In genomic region chr6:154991207-154991606, GRCh38 we compare ENCODE assay signal across 27 cellular contexts.
"Had no signal": no experiment of that assay in that cellular context is flagged by ENCODE, and none has a peak within 500 bp of the region (broad histone marks: within the 10 kb centered on the region; RNA-seq: fewer than 3 reads in every experiment).

No MANE protein-coding gene starts in this region.

- H3K27me3 Mint-ChIP-seq: activated T-helper 17 cell treated with anti-CD3 and anti-CD28 coated beads, Interleukin-2, amount 50 U/mL, for 72 hours had no signal

- H3K36me3 Mint-ChIP-seq: activated naive CD8-positive, alpha-beta T cell treated with anti-CD3 and anti-CD28 coated beads for 36 hours had no signal

- H3K9me3 ChIP-seq: breast epithelium, colonic mucosa, esophagus squamous epithelium, heart left ventricle, pancreas, psoas muscle, stomach, transverse colon, uterus had no signal

- FAIRE-seq: astrocyte, endothelial cell of umbilical vein, pancreas, TTC549 had no signal

- H3K4me1 ChIP-seq: breast epithelium, colonic mucosa had no signal

- H3K27ac ChIP-seq: breast epithelium, colonic mucosa, dorsolateral prefrontal cortex, esophagus squamous epithelium, heart left ventricle, pancreas, psoas muscle, stomach, transverse colon, uterus, WERI-Rb-1 had no signal

- ATAC-seq: activated T-helper 17 cell treated with anti-CD3 and anti-CD28 coated beads, Interleukin-2, amount 50 U/mL, for 72 hours; effector memory CD8-positive, alpha-beta T cell; heart left ventricle; left colon; pancreas; psoas muscle; right cardiac atrium; stimulated activated memory B cell treated with anti-CD40 and anti-IgM and Interleukin-4, amounts not matched to agents 10 μg/mL and 1 μg/mL and 100 μg/mL, for 72 hours had no signal

- H3K36me3 ChIP-seq: breast epithelium, colonic mucosa, esophagus squamous epithelium, heart left ventricle, pancreas, transverse colon, uterus, WERI-Rb-1 had no signal

- DNase-seq: activated CD4-positive, alpha-beta T cell treated with anti-CD3 and anti-CD28 coated beads for 1 hour; activated naive CD8-positive, alpha-beta T cell treated with anti-CD3 and anti-CD28 coated beads for 36 hours; activated T-cell treated with anti-CD3 and anti-CD28 coated beads, Interleukin-2, amount 50 U/mL, for 1 hour; colonic mucosa; dorsolateral prefrontal cortex; effector memory CD8-positive, alpha-beta T cell; esophagus squamous epithelium; heart left ventricle; islet precursor cell; left colon; mesenchymal stem cell; pancreas; psoas muscle; right cardiac atrium; stimulated activated CD4-positive, alpha-beta T cell treated with anti-CD3 and anti-CD28 coated beads, Interleukin-2, amount 100 ng/mL, for 24 hours; stomach; transverse colon; uterus; WERI-Rb-1 had no signal

- H3K4me3 Mint-ChIP-seq: activated naive CD8-positive, alpha-beta T cell treated with anti-CD3 and anti-CD28 coated beads for 36 hours; activated T-helper 17 cell treated with anti-CD3 and anti-CD28 coated beads, Interleukin-2, amount 50 U/mL, for 72 hours; effector memory CD8-positive, alpha-beta T cell; stimulated activated memory B cell treated with anti-CD40 and anti-IgM and Interleukin-4, amounts not matched to agents 10 μg/mL and 1 μg/mL and 100 μg/mL, for 72 hours; T-helper 2 cell treated with Interferon-gamma antibody and Interleukin-4, amounts not matched to agents 5 μg/mL and 100 μg/mL, for 36 hours had no signal

- H3K9me3 Mint-ChIP-seq: activated T-helper 17 cell treated with anti-CD3 and anti-CD28 coated beads, Interleukin-2, amount 50 U/mL, for 72 hours; effector memory CD8-positive, alpha-beta T cell; nephron; T-helper 2 cell treated with Interferon-gamma antibody and Interleukin-4, amounts not matched to agents 5 μg/mL and 100 μg/mL, for 36 hours had no signal

- H3K27ac Mint-ChIP-seq: activated naive CD8-positive, alpha-beta T cell treated with anti-CD3 and anti-CD28 coated beads for 36 hours; activated T-helper 17 cell treated with anti-CD3 and anti-CD28 coated beads, Interleukin-2, amount 50 U/mL, for 72 hours; effector memory CD8-positive, alpha-beta T cell; nephron; stimulated activated memory B cell treated with anti-CD40 and anti-IgM and Interleukin-4, amounts not matched to agents 10 μg/mL and 1 μg/mL and 100 μg/mL, for 72 hours; T-helper 2 cell treated with Interferon-gamma antibody and Interleukin-4, amounts not matched to agents 5 μg/mL and 100 μg/mL, for 36 hours had no signal

- H3K4me3 ChIP-seq: breast epithelium, colonic mucosa, dorsolateral prefrontal cortex, esophagus squamous epithelium, heart left ventricle, pancreas, psoas muscle, stomach, transverse colon, uterus had no signal

- H3K4me1 Mint-ChIP-seq: activated T-helper 17 cell treated with anti-CD3 and anti-CD28 coated beads, Interleukin-2, amount 50 U/mL, for 72 hours had no signal

- H3K27me3 ChIP-seq: pancreas, uterus had no signal
